ENCODE assay signal across 8 cellular contexts in genomic region chr19:10086904-10087256, GRCh38. TPM values are rescaled to one million over a fixed set of nuclear protein-coding genes. Genes with fewer than 3 reads are reported as not detected.
DNase-seq lines count a peak whose midpoint lies in the region; ATAC-seq lines count a peak whose summit lies in the region.

No MANE protein-coding gene starts in this region.

- H3K4me3 Mint-ChIP-seq in activated naive CD8-positive, alpha-beta T cell treated with anti-CD3 and anti-CD28 coated beads, Interleukin-2, amount 10 ng/mL, durations not matched to agents 7 days and 5 days = peak overlapping the region; percentile 91
- H3K4me3 Mint-ChIP-seq in immature natural killer cell = peak overlapping the region; percentile 79 to 91 (median 88)

- POLR2A ChIA-PET in activated naive CD8-positive, alpha-beta T cell treated with anti-CD3 and anti-CD28 coated beads, Interleukin-2, amount 10 ng/mL, durations not matched to agents 7 days and 5 days (lab: Charles Lee) = interaction anchor here (1.2 to 1.5 kb wide), 2 partner anchors 9 to 27 kb away, joined by 3 to 4 read pairs; no protein-coding TSS in a partner anchor

- no peaks in the 10 kb centered on the region for H3K9me3 Mint-ChIP-seq in activated naive CD8-positive, alpha-beta T cell treated with anti-CD3 and anti-CD28 coated beads, Interleukin-2, amount 10 ng/mL, durations not matched to agents 7 days and 5 days
- H3K9me3 Mint-ChIP-seq in immature natural killer cell = no peaks in the 10 kb centered on the region

- H3K4me1 Mint-ChIP-seq in activated naive CD8-positive, alpha-beta T cell treated with anti-CD3 and anti-CD28 coated beads, Interleukin-2, amount 10 ng/mL, durations not matched to agents 7 days and 5 days = peaks cover 19% of the 10 kb centered on the region
- H3K4me1 Mint-ChIP-seq in immature natural killer cell = peaks cover 9 to 16% of the 10 kb centered on the region in 2 donors

- peak; percentile 69 for DNase-seq in activated naive CD8-positive, alpha-beta T cell treated with anti-CD3 and anti-CD28 coated beads, Interleukin-2, amount 10 ng/mL, durations not matched to agents 7 days and 5 days
- DNase-seq in immature natural killer cell (peak in 1 of 3 donors; percentile 20), epidermal melanocyte (ENCODE audit: insufficient read length, low spot score) (no peak), NCI-H69 (lab: John Stamatoyannopoulos, UW) (no peak), NAMALWA (ENCODE audit: low spot score) (no peak)
- peak; percentile 40 to 42 for DNase-seq in stimulated activated CD8-positive, alpha-beta memory T cell treated with anti-CD3 and anti-CD28 coated beads, Interleukin-15, amount 100 ng/mL, for 4 hours (ENCODE audit: low read depth in 2 of 2)
- DNase-seq in effector CD4-positive, alpha-beta T cell = no peak

- peaks cover 24% of the 10 kb centered on the region for H3K36me3 Mint-ChIP-seq in activated naive CD8-positive, alpha-beta T cell treated with anti-CD3 and anti-CD28 coated beads, Interleukin-2, amount 10 ng/mL, durations not matched to agents 7 days and 5 days
- H3K36me3 Mint-ChIP-seq in immature natural killer cell = peaks cover 2 to 11% (median 4%) of the 10 kb centered on the region in 3 donors

- H3K36me3 ChIP-seq in KOPT-K1 (ENCODE audit: insufficient read depth, low read length) = peaks cover 26% of the 10 kb centered on the region; the same call in 1 of the 2 replicates

- ATAC-seq in activated naive CD8-positive, alpha-beta T cell treated with anti-CD3 and anti-CD28 coated beads, Interleukin-2, amount 10 ng/mL, durations not matched to agents 7 days and 5 days (ENCODE audit: low read depth) = peak; percentile 21

- peak overlapping the region; percentile 77 for H3K27ac Mint-ChIP-seq in activated naive CD8-positive, alpha-beta T cell treated with anti-CD3 and anti-CD28 coated beads, Interleukin-2, amount 10 ng/mL, durations not matched to agents 7 days and 5 days
- H3K27ac Mint-ChIP-seq in immature natural killer cell = peak overlapping the region; percentile 44 to 85 (median 76)

- H3K27me3 Mint-ChIP-seq in activated naive CD8-positive, alpha-beta T cell treated with anti-CD3 and anti-CD28 coated beads, Interleukin-2, amount 10 ng/mL, durations not matched to agents 7 days and 5 days = no peaks in the 10 kb centered on the region
- peaks cover 0 to 2% (median 2%) of the 10 kb centered on the region in 3 donors for H3K27me3 Mint-ChIP-seq in immature natural killer cell (ENCODE audit: low read depth in 3 of 3)

- no peaks in the 10 kb centered on the region for H3K9me3 ChIP-seq in KOPT-K1 (ENCODE audit: insufficient read depth, low read length, poor library complexity, severe bottlenecking)

- peak overlapping the region; percentile 76 for H3K27ac ChIP-seq in KOPT-K1 (ENCODE audit: low read depth, low read length, poor library complexity, severe bottlenecking)

RNA-seq across cellular contexts. Expression of gene SHFL, which starts 0.8 kb away (rescaled TPM):
- total RNA-seq in activated naive CD8-positive, alpha-beta T cell treated with anti-CD3 and anti-CD28 coated beads, Interleukin-2, amount 10 ng/mL, durations not matched to agents 7 days and 5 days = 100 to 1,000 TPM; 118 to 126 TPM
- 10 to 100 TPM; 39.4 to 78.4 (median 44.2) TPM for polyA plus RNA-seq in immature natural killer cell

RNA-seq across cellular contexts. Expression of gene ANGPTL6, which starts 15.6 kb away (rescaled TPM):
- 1 to 10 TPM; 3.8 to 4.7 TPM for total RNA-seq in activated naive CD8-positive, alpha-beta T cell treated with anti-CD3 and anti-CD28 coated beads, Interleukin-2, amount 10 ng/mL, durations not matched to agents 7 days and 5 days
- polyA plus RNA-seq in immature natural killer cell = 1 to 10 TPM in 2 of 3 donors, under 1 TPM in 1; 0.53 to 1.9 (median 1.2) TPM

RNA-seq across cellular contexts. Expression of gene PPAN, which starts 19.3 kb away (rescaled TPM):
- 100 to 1,000 TPM; 104 to 112 TPM for total RNA-seq in activated naive CD8-positive, alpha-beta T cell treated with anti-CD3 and anti-CD28 coated beads, Interleukin-2, amount 10 ng/mL, durations not matched to agents 7 days and 5 days
- polyA plus RNA-seq in immature natural killer cell = 10 to 100 TPM; 12.1 to 44.8 (median 18.4) TPM

RNA-seq across cellular contexts. Expression of gene P2RY11, which starts 24.6 kb away (rescaled TPM):
- 10 to 100 TPM; 51.8 to 53.6 TPM for total RNA-seq in activated naive CD8-positive, alpha-beta T cell treated with anti-CD3 and anti-CD28 coated beads, Interleukin-2, amount 10 ng/mL, durations not matched to agents 7 days and 5 days
- 10 to 100 TPM in 1 of 3 donors, 1 to 10 TPM in 2; 2.6 to 26.7 (median 6.9) TPM for polyA plus RNA-seq in immature natural killer cell

RNA-seq across cellular contexts. Expression of gene EIF3G, which starts 32.8 kb away (rescaled TPM):
- total RNA-seq in activated naive CD8-positive, alpha-beta T cell treated with anti-CD3 and anti-CD28 coated beads, Interleukin-2, amount 10 ng/mL, durations not matched to agents 7 days and 5 days = 100 to 1,000 TPM; 262 to 264 TPM
- polyA plus RNA-seq in immature natural killer cell = 100 to 1,000 TPM; 334 to 509 (median 485) TPM

Comparison
In these comparisons a context has a peak if more than half of its experiments do, and no peak if none do; other contexts are left out.
1. DNase-seq: peak in activated naive CD8-positive, alpha-beta T cell treated with anti-CD3 and anti-CD28 coated beads, Interleukin-2, amount 10 ng/mL, durations not matched to agents 7 days and 5 days (single experiment) and stimulated activated CD8-positive, alpha-beta memory T cell treated with anti-CD3 and anti-CD28 coated beads, Interleukin-15, amount 100 ng/mL, for 4 hours (2 of 2); none in effector CD4-positive, alpha-beta T cell (single experiment), epidermal melanocyte (single experiment), NCI-H69 (single experiment) and NAMALWA (single experiment).